In genomic region chr16:84466692-84467091, GRCh38 we compare ENCODE assay signal across 8 cellular contexts.
"Had no signal": no experiment of that assay in that cellular context is flagged by ENCODE, and none has a peak within 500 bp of the region (broad histone marks: within the 10 kb centered on the region; RNA-seq: fewer than 3 reads in every experiment).

No MANE protein-coding gene starts in this region.

- FAIRE-seq: G401.6, GM12878, GM12891, GM12892, GM18507, GM19239 had no signal

- H3K4me3 ChIP-seq: GM12878 had no signal

- DNase-seq: GDM1, GF-D8 had no signal

- ATAC-seq: GM12878 had no signal
